39 cellular contexts compared by ENCODE assay signal in the genomic region with DNA sequence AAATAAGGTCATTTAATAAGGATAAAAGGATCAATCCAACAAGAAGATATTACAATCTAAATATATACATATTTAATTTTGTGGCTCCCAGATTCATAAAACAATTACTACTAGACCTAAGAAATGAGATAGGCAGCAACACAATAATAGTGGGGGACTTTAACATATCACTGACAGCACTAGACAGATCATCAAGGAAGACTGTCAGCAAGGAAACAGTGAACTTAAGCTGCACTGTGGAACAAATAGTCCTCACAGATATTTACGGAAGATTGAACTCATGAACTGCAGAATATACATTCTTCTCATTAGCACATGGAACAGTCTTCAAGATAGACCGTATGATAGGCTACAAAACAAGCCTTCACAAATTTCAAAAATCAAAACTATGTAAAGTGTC.
"Had no signal": no experiment of that assay in that cellular context is flagged by ENCODE, and none has a peak within 500 bp of the region (broad histone marks: within the 10 kb centered on the region; RNA-seq: fewer than 3 reads in every experiment).

No MANE protein-coding gene starts in this region.

- H3K4me1 ChIP-seq: adrenal gland, ascending aorta, body of pancreas, breast epithelium had no signal

- H3K4me3 ChIP-seq: adrenal gland, ascending aorta, body of pancreas, breast epithelium, cardiac muscle cell had no signal

- H3K27ac Mint-ChIP-seq: activated naive CD4-positive, alpha-beta T cell treated with anti-CD3 and anti-CD28 coated beads for 36 hours; activated naive CD4-positive, alpha-beta T cell treated with anti-CD3 and anti-CD28 coated beads, Interleukin-2, amount 10 ng/mL, durations not matched to agents 7 days and 5 days; activated naive CD4-positive, alpha-beta T cell treated with anti-CD3 and anti-CD28 coated beads, Interleukin-2, amount 50 U/mL, for 24 hours; activated naive CD4-positive, alpha-beta T cell treated with anti-CD3 and anti-CD28 coated beads, Interleukin-2, amount 50 U/mL, for 72 hours; activated naive CD8-positive, alpha-beta T cell; activated naive CD8-positive, alpha-beta T cell treated with anti-CD3 and anti-CD28 coated beads for 36 hours; activated naive CD8-positive, alpha-beta T cell treated with anti-CD3 and anti-CD28 coated beads, Interleukin-2, amount 10 ng/mL, durations not matched to agents 7 days and 5 days; activated naive CD8-positive, alpha-beta T cell treated with anti-CD3 and anti-CD28 coated beads, Interleukin-2, amount 50 U/mL, for 24 hours; activated T-cell treated with anti-CD3 and anti-CD28 coated beads, Interleukin-2, amount 50 U/mL, for 24 hours; activated T-cell treated with anti-CD3 and anti-CD28 coated beads, Interleukin-2, amount 50 U/mL, for 72 hours; activated T-helper 1 cell treated with anti-CD3 and anti-CD28 coated beads, Interleukin-12 subunit alpha, Interleukin-12 subunit beta, Interleukin-2, Interleukin-4 antibody, amounts not matched to agents 30 ng/mL and 10 ng/mL and 1 ng/mL, durations not matched to agents 14 hours and 24 hours and 36 hours; activated T-helper 17 cell treated with anti-CD3 and anti-CD28 coated beads, Interleukin-2, amount 50 U/mL, for 72 hours; activated T-helper 2 cell treated with anti-CD3 and anti-CD28 coated beads, Interferon-gamma antibody, Interleukin-2, Interleukin-4, amounts not matched to agents 10 μg/mL and 5 μg/mL and 100 μg/mL, durations not matched to agents 14 hours and 24 hours and 36 hours; brain had no signal

- FAIRE-seq: bronchial epithelial cell had no signal

- H3K36me3 ChIP-seq: adrenal gland, ascending aorta, brain microvascular endothelial cell, breast epithelium, cardiac muscle cell had no signal

- H3K36me3 Mint-ChIP-seq: activated naive CD4-positive, alpha-beta T cell treated with anti-CD3 and anti-CD28 coated beads, Interleukin-2, amount 10 ng/mL, durations not matched to agents 7 days and 5 days; activated naive CD4-positive, alpha-beta T cell treated with anti-CD3 and anti-CD28 coated beads, Interleukin-2, amount 50 U/mL, for 24 hours; activated naive CD4-positive, alpha-beta T cell treated with anti-CD3 and anti-CD28 coated beads, Interleukin-2, amount 50 U/mL, for 72 hours; activated naive CD8-positive, alpha-beta T cell; activated naive CD8-positive, alpha-beta T cell treated with anti-CD3 and anti-CD28 coated beads for 36 hours; activated naive CD8-positive, alpha-beta T cell treated with anti-CD3 and anti-CD28 coated beads, Interleukin-2, amount 10 ng/mL, durations not matched to agents 7 days and 5 days; brain had no signal

- H3K27ac ChIP-seq: adrenal gland, ascending aorta, body of pancreas, brain microvascular endothelial cell, breast epithelium, cardiac muscle cell had no signal

- H3K9me3 Mint-ChIP-seq: activated naive CD4-positive, alpha-beta T cell treated with anti-CD3 and anti-CD28 coated beads for 36 hours; activated naive CD4-positive, alpha-beta T cell treated with anti-CD3 and anti-CD28 coated beads, Interleukin-2, amount 10 ng/mL, durations not matched to agents 7 days and 5 days; activated naive CD4-positive, alpha-beta T cell treated with anti-CD3 and anti-CD28 coated beads, Interleukin-2, amount 50 U/mL, for 24 hours; activated naive CD4-positive, alpha-beta T cell treated with anti-CD3 and anti-CD28 coated beads, Interleukin-2, amount 50 U/mL, for 72 hours; activated naive CD8-positive, alpha-beta T cell treated with anti-CD3 and anti-CD28 coated beads for 36 hours; activated naive CD8-positive, alpha-beta T cell treated with anti-CD3 and anti-CD28 coated beads, Interleukin-2, amount 10 ng/mL, durations not matched to agents 7 days and 5 days; activated naive CD8-positive, alpha-beta T cell treated with anti-CD3 and anti-CD28 coated beads, Interleukin-2, amount 50 U/mL, for 24 hours; activated T-cell treated with anti-CD3 and anti-CD28 coated beads, Interleukin-2, amount 50 U/mL, for 24 hours; activated T-cell treated with anti-CD3 and anti-CD28 coated beads, Interleukin-2, amount 50 U/mL, for 4 hours; activated T-cell treated with anti-CD3 and anti-CD28 coated beads, Interleukin-2, amount 50 U/mL, for 72 hours; activated T-helper 1 cell treated with anti-CD3 and anti-CD28 coated beads, Interleukin-12 subunit alpha, Interleukin-12 subunit beta, Interleukin-2, Interleukin-4 antibody, amounts not matched to agents 30 ng/mL and 10 ng/mL and 1 ng/mL, durations not matched to agents 14 hours and 24 hours and 36 hours; activated T-helper 17 cell treated with anti-CD3 and anti-CD28 coated beads, Interleukin-2, amount 50 U/mL, for 72 hours; activated T-helper 2 cell treated with anti-CD3 and anti-CD28 coated beads, Interferon-gamma antibody, Interleukin-2, Interleukin-4, amounts not matched to agents 10 μg/mL and 5 μg/mL and 100 μg/mL, durations not matched to agents 14 hours and 24 hours and 36 hours; central memory CD8-positive, alpha-beta T cell had no signal

- H3K27me3 Mint-ChIP-seq: activated naive CD4-positive, alpha-beta T cell treated with anti-CD3 and anti-CD28 coated beads, Interleukin-2, amount 10 ng/mL, durations not matched to agents 7 days and 5 days; activated T-helper 17 cell treated with anti-CD3 and anti-CD28 coated beads, Interleukin-2, amount 50 U/mL, for 72 hours; brain had no signal

- H3K4me3 Mint-ChIP-seq: activated naive CD4-positive, alpha-beta T cell treated with anti-CD3 and anti-CD28 coated beads for 36 hours; activated naive CD4-positive, alpha-beta T cell treated with anti-CD3 and anti-CD28 coated beads, Interleukin-2, amount 10 ng/mL, durations not matched to agents 7 days and 5 days; activated naive CD4-positive, alpha-beta T cell treated with anti-CD3 and anti-CD28 coated beads, Interleukin-2, amount 50 U/mL, for 24 hours; activated naive CD8-positive, alpha-beta T cell; activated naive CD8-positive, alpha-beta T cell treated with anti-CD3 and anti-CD28 coated beads for 36 hours; activated naive CD8-positive, alpha-beta T cell treated with anti-CD3 and anti-CD28 coated beads, Interleukin-2, amount 10 ng/mL, durations not matched to agents 7 days and 5 days; activated naive CD8-positive, alpha-beta T cell treated with anti-CD3 and anti-CD28 coated beads, Interleukin-2, amount 50 U/mL, for 24 hours; activated T-cell treated with anti-CD3 and anti-CD28 coated beads, Interleukin-2, amount 50 U/mL, for 24 hours; activated T-cell treated with anti-CD3 and anti-CD28 coated beads, Interleukin-2, amount 50 U/mL, for 4 hours; activated T-cell treated with anti-CD3 and anti-CD28 coated beads, Interleukin-2, amount 50 U/mL, for 72 hours; activated T-helper 1 cell treated with anti-CD3 and anti-CD28 coated beads, Interleukin-12 subunit alpha, Interleukin-12 subunit beta, Interleukin-2, Interleukin-4 antibody, amounts not matched to agents 30 ng/mL and 10 ng/mL and 1 ng/mL, durations not matched to agents 14 hours and 24 hours and 36 hours; activated T-helper 17 cell treated with anti-CD3 and anti-CD28 coated beads, Interleukin-2, amount 50 U/mL, for 72 hours; brain; central memory CD8-positive, alpha-beta T cell had no signal

- H3K27me3 ChIP-seq: ascending aorta, body of pancreas, brain microvascular endothelial cell, cardiac muscle cell had no signal

- H3K9me3 ChIP-seq: adrenal gland, ascending aorta, body of pancreas, breast epithelium had no signal

- H3K4me1 Mint-ChIP-seq: activated naive CD4-positive, alpha-beta T cell treated with anti-CD3 and anti-CD28 coated beads, Interleukin-2, amount 10 ng/mL, durations not matched to agents 7 days and 5 days; activated naive CD4-positive, alpha-beta T cell treated with anti-CD3 and anti-CD28 coated beads, Interleukin-2, amount 50 U/mL, for 24 hours; activated naive CD8-positive, alpha-beta T cell treated with anti-CD3 and anti-CD28 coated beads for 36 hours; activated naive CD8-positive, alpha-beta T cell treated with anti-CD3 and anti-CD28 coated beads, Interleukin-2, amount 50 U/mL, for 24 hours; activated T-helper 17 cell treated with anti-CD3 and anti-CD28 coated beads, Interleukin-2, amount 50 U/mL, for 72 hours; brain; central memory CD8-positive, alpha-beta T cell had no signal

- DNase-seq: activated effector memory CD4-positive, alpha-beta T cell treated with anti-CD3 and anti-CD28 coated beads, Interleukin-2, amount 50 U/mL, for 16 hours; activated effector memory CD4-positive, alpha-beta T cell treated with Interleukin-2 at 50 U/mL for 16 hours; activated gamma-delta T cell; activated gamma-delta T cell treated with Interleukin-2 at 50 U/mL for 16 hours; activated naive CD4-positive, alpha-beta T cell; activated naive CD4-positive, alpha-beta T cell treated with anti-CD3 and anti-CD28 coated beads for 36 hours; activated naive CD4-positive, alpha-beta T cell treated with anti-CD3 and anti-CD28 coated beads, Interleukin-2, amount 10 ng/mL, durations not matched to agents 7 days and 5 days; activated naive CD4-positive, alpha-beta T cell treated with anti-CD3 and anti-CD28 coated beads, Interleukin-2, amount 50 U/mL, for 16 hours; activated naive CD4-positive, alpha-beta T cell treated with Interleukin-2 at 50 U/mL for 16 hours; activated naive CD8-positive, alpha-beta T cell treated with anti-CD3 and anti-CD28 coated beads for 36 hours; activated naive CD8-positive, alpha-beta T cell treated with anti-CD3 and anti-CD28 coated beads, Interleukin-2, amount 10 ng/mL, durations not matched to agents 7 days and 5 days; activated naive CD8-positive, alpha-beta T cell treated with anti-CD3 and anti-CD28 coated beads, Interleukin-2, amount 50 U/mL, for 24 hours; activated T-cell treated with anti-CD3 and anti-CD28 coated beads, Interleukin-2, amount 50 U/mL, for 1 hour; activated T-cell treated with anti-CD3 and anti-CD28 coated beads, Interleukin-2, amount 50 U/mL, for 24 hours; activated T-cell treated with anti-CD3 and anti-CD28 coated beads, Interleukin-2, amount 50 U/mL, for 4 hours; activated T-cell treated with anti-CD3 and anti-CD28 coated beads, Interleukin-2, amount 50 U/mL, for 48 hours; activated T-cell treated with anti-CD3 and anti-CD28 coated beads, Interleukin-2, amount 50 U/mL, for 72 hours; adrenal gland; amniotic stem cell; amygdala; anterior cingulate cortex; aorta; body of pancreas; brain microvascular endothelial cell; caudate nucleus; central memory CD4-positive, alpha-beta T cell; cerebellar nuclear complex had no signal
